In the genomic region with DNA sequence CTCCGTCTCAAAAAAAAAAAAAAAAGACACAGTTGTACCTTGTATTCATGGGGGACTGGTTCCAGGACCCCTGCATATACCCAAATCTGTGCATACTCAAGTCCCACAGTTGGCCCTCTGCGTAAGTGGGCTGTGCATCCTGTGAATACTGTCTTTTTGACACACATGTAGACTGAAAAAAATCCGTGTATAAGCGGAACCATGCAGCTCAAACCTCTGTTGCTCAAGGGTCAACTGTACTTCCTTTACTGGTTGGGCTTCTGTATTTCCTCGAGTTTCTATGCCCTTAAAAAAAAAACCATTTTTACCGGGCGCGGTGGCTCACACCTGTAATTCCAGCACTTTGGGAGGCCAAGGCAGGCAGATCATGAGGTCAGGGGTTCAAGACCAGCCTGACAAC, we compare ENCODE assay signal across 19 cellular contexts.
"Had no signal": no experiment of that assay in that cellular context is flagged by ENCODE, and none has a peak within 500 bp of the region (broad histone marks: within the 10 kb centered on the region; RNA-seq: fewer than 3 reads in every experiment).

No MANE protein-coding gene starts in this region.

- DNase-seq: effector memory CD4-positive, alpha-beta T cell; heart left ventricle; hippocampal formation; naive thymus-derived CD4-positive, alpha-beta T cell; nephron progenitor cell; psoas muscle; retina; spleen; stimulated activated CD4-positive, alpha-beta T cell treated with anti-CD3 and anti-CD28 coated beads, Interleukin-15, amount 100 ng/mL, for 24 hours; stimulated activated CD4-positive, alpha-beta T cell treated with anti-CD3 and anti-CD28 coated beads, Interleukin-1b, Interleukin-23, amount 100 ng/mL, for 48 hours; stimulated activated CD4-positive, alpha-beta T cell treated with anti-CD3 and anti-CD28 coated beads, Interleukin-4, amount 100 ng/mL, for 4 hours; stimulated activated naive CD4-positive, alpha-beta T cell; stomach; substantia nigra had no signal

- FAIRE-seq: endometrium, frontal cortex, urothelium cell line had no signal

- H3K27ac Mint-ChIP-seq: nephron progenitor cell had no signal

- H3K4me3 Mint-ChIP-seq: nephron progenitor cell, type B pancreatic cell had no signal

- H3K9me3 Mint-ChIP-seq: naive thymus-derived CD4-positive, alpha-beta T cell had no signal

- H3K9me3 ChIP-seq: heart left ventricle, psoas muscle, spleen, stomach had no signal

- H3K27me3 Mint-ChIP-seq: naive thymus-derived CD4-positive, alpha-beta T cell; type B pancreatic cell had no signal

- H3K36me3 ChIP-seq: heart left ventricle, stomach had no signal

- ATAC-seq: heart left ventricle; naive thymus-derived CD4-positive, alpha-beta T cell; psoas muscle; sciatic nerve had no signal

- H3K27me3 ChIP-seq: heart left ventricle, spleen, stomach had no signal

- H3K4me3 ChIP-seq: heart left ventricle, psoas muscle, spleen, stomach had no signal
